ENCODE assay signal across 12 cellular contexts in genomic region chr7:40299097-40299496, GRCh38.
DNase-seq lines count a peak whose midpoint lies in the region; ATAC-seq and TF ChIP-seq lines count a peak whose summit lies in the region.
"Had no signal": no experiment of that assay in that cellular context is flagged by ENCODE, and none has a peak within 500 bp of the region (broad histone marks: within the 10 kb centered on the region; RNA-seq: fewer than 3 reads in every experiment).

No MANE protein-coding gene starts in this region.

- H4K20me1 ChIP-seq in PC-3 (ENCODE audit: low read length) (no peaks in the 10 kb centered on the region), PC-9 (ENCODE audit: insufficient read depth) (no peaks in the 10 kb centered on the region)

- CTCF ChIA-PET in PC-3 (lab: Charles Lee), result no interaction called here
- CTCF ChIA-PET in PC-9 (lab: Charles Lee), result no interaction called here

- H3K9ac ChIP-seq in PC-3 (ENCODE audit: low read length), result no peak overlapping the region

- H3K79me2 ChIP-seq in PC-3 (ENCODE audit: low read length) (no peaks in the 10 kb centered on the region), PC-9 (ENCODE audit: low read depth) (no peaks in the 10 kb centered on the region)

- DNase-seq in AG09309 (ENCODE audit: low read depth), result peak; percentile 84
- DNase-seq in PC-3, result peak; percentile 56
- DNase-seq in fibroblast of the aortic adventitia (ENCODE audit: low read depth), result peak; percentile 87
- DNase-seq in mesenteric fat pad (ENCODE audit: low spot score), result no peak
- DNase-seq in mucosa of descending colon, result no peak
- no peak for DNase-seq in superior temporal gyrus (ENCODE audit: extremely low spot score)
- DNase-seq in PC-9, result no peak
- DNase-seq: activated CD4-positive, alpha-beta T cell treated with anti-CD3 and anti-CD28 coated beads, Interleukin-2, amount 50 U/mL, for 1 hour; NCI-H345; right cardiac atrium; thyroid gland had no signal

- H3K36me3 ChIP-seq in PC-3 (ENCODE audit: low read depth, low read length) (no peaks in the 10 kb centered on the region), mucosa of descending colon (ENCODE audit: low read depth) (no peaks in the 10 kb centered on the region), PC-9 (ENCODE audit: low read depth) (no peaks in the 10 kb centered on the region)
- H3K36me3 ChIP-seq: thyroid gland had no signal

- H3K27ac ChIP-seq in PC-3 (ENCODE audit: low read length), result no peak overlapping the region
- H3K27ac ChIP-seq in PC-9, result no peak overlapping the region
- H3K27ac ChIP-seq: thyroid gland had no signal

- no peak overlapping the region; the same call in 1 of the 2 replicates for H2AFZ ChIP-seq in PC-3 (ENCODE audit: low read length)
- no peak overlapping the region for H2AFZ ChIP-seq in PC-9

- intact Hi-C loops in PC-3 (cut with micrococcal nuclease) (no loop called here), mucosa of descending colon (cut with DNase I, micrococcal nuclease) (no loop called here), PC-9 (cut with micrococcal nuclease; ENCODE audit: unreplicated experiment) (no loop called here)

- H3K4me1 ChIP-seq in PC-3 (ENCODE audit: insufficient read depth, low read length) (peaks cover 18% of the 10 kb centered on the region; the same call in 1 of the 2 replicates), mucosa of descending colon (ENCODE audit: low read depth) (no peaks in the 10 kb centered on the region), PC-9 (replicated peaks; ENCODE audit: insufficient read depth) (no peaks in the 10 kb centered on the region)

- no peaks in the 10 kb centered on the region for H3F3A ChIP-seq in PC-3 (ENCODE audit: low read length, unreplicated experiment)
- no peaks in the 10 kb centered on the region for H3F3A ChIP-seq in PC-9 (ENCODE audit: insufficient read depth, low read depth)

- no TSS peak for BruUV-seq in PC-3 (replicated peaks; lab: Mats Ljungman, UMichigan)
- BruUV-seq in PC-9 (replicated peaks; lab: Mats Ljungman, UMichigan), result no TSS peak

- TF ChIP-seq CTCF in AG09309 (IDR thresholded peaks at IDR 0.05; ENCODE audit: control insufficient read depth, insufficient read depth, low read depth, low read length, missing control alignments) (no peak), PC-3 (conservative IDR thresholded peaks at IDR 0.05; ENCODE audit: low read depth, low read length) (no peak), fibroblast of the aortic adventitia (IDR thresholded peaks at IDR 0.05; ENCODE audit: insufficient read depth, low read length) (no peak), mucosa of descending colon (IDR thresholded peaks at IDR 0.05) (no peak), PC-9 (conservative IDR thresholded peaks at IDR 0.05) (no peak)

- ATAC-seq in GM21423 (IDR thresholded peaks at IDR 0.05; ENCODE audit: unreplicated experiment) (peak; percentile 74), PC-3 (peak; percentile 80), mucosa of descending colon (no peak)

- no peaks in the 10 kb centered on the region for H3K27me3 ChIP-seq in PC-3 (ENCODE audit: low read length)
- H3K27me3 ChIP-seq in PC-9 (ENCODE audit: insufficient read depth, low read depth), result no peaks in the 10 kb centered on the region
- H3K27me3 ChIP-seq: thyroid gland had no signal

- POLR2A ChIA-PET in PC-3 (lab: Charles Lee; ENCODE audit: unreplicated experiment), result no interaction called here
- POLR2A ChIA-PET in PC-9 (lab: Charles Lee; ENCODE audit: unreplicated experiment), result no interaction called here

- H3K4me2 ChIP-seq in PC-3 (ENCODE audit: low read length), result no peak overlapping the region
- H3K4me2 ChIP-seq in PC-9, result no peak overlapping the region

- H3K9me2 ChIP-seq in PC-3 (replicated peaks; ENCODE audit: low read length), result no peaks in the 10 kb centered on the region
- peaks cover 3% of the 10 kb centered on the region; the same call in 1 of the 2 replicates for H3K9me2 ChIP-seq in PC-9 (ENCODE audit: insufficient read depth)

- H3K9me3 ChIP-seq in PC-3 (ENCODE audit: low read length), result no peaks in the 10 kb centered on the region
- H3K9me3 ChIP-seq in mucosa of descending colon, result no peaks in the 10 kb centered on the region
- no peaks in the 10 kb centered on the region for H3K9me3 ChIP-seq in PC-9 (ENCODE audit: insufficient read depth, low read depth)
- H3K9me3 ChIP-seq: thyroid gland had no signal

- H3K4me3 ChIP-seq in AG09309 (ENCODE audit: control insufficient read depth, low read depth, low read length) (no peak overlapping the region), PC-3 (ENCODE audit: low read length) (no peak overlapping the region), fibroblast of the aortic adventitia (ENCODE audit: low read depth, low read length) (no peak overlapping the region), mucosa of descending colon (no peak overlapping the region), PC-9 (no peak overlapping the region)
- H3K4me3 ChIP-seq: thyroid gland had no signal

Comparison
In these comparisons a context has a peak if more than half of its experiments do, and no peak if none do; other contexts are left out.
1. DNase-seq: peak in AG09309 (single experiment), PC-3 (single experiment) and fibroblast of the aortic adventitia (single experiment); none in mesenteric fat pad (single experiment), mucosa of descending colon (0 of 3), superior temporal gyrus (single experiment) and PC-9 (0 of 2).